Comparison of ENCODE assay signal across 8 cellular contexts in the genomic region with DNA sequence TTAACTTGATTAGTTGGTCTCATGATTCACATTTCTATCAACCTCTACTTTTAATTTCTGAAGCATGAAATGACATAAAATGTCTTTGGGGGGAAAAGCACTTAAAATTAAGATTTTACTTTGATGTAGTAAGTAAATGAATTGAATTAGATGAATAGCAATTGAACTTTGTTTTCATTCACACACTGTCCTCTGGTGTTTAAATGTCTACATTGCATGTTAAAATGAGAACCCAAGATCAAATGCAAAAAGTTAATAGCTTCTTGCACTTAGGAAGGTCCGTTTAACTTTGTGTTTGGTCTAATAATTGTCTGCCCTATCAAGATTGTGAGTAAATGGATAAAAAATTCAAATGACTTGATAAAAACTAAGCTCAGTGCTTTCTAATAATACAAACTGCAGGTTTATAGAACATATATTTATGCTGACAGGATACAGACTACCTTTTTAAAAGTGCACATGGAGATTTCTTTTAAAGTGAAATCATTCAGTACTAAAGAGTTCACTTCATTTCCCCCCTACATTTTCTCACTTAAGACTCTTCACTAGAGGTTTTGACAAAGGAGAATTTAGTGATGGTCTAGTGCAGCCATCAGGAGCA.
DNase-seq lines count a peak whose midpoint lies in the region; ATAC-seq, FAIRE-seq and TF ChIP-seq lines count a peak whose summit lies in the region.

No MANE protein-coding gene starts in this region.

- no peaks in the 10 kb centered on the region for H3K27me3 ChIP-seq in DOHH2 (ENCODE audit: control insufficient read depth, low read length)
- no peaks in the 10 kb centered on the region for H3K27me3 ChIP-seq in K562 (ENCODE audit: control insufficient read depth in 2 of 2, insufficient read depth in 2 of 2, low read length in 2 of 2)

- no peaks in the 10 kb centered on the region for H3F3A ChIP-seq in DOHH2 (ENCODE audit: control insufficient read depth, insufficient read depth)

- intact Hi-C loops in K562 (cut with micrococcal nuclease) (loop anchor here (1.0 to 5.0 kb wide), 6 partner anchors 127 to 741 kb away; no protein-coding TSS in a partner anchor), sciatic nerve (cut with DNase I) (loop anchor here (10.0 kb wide), 1 partner anchor 357 kb away; no protein-coding TSS in a partner anchor), posterior cingulate gyrus (cut with DNase I) (loop anchor here (1.0 kb wide), 1 partner anchor 356 kb away; no protein-coding TSS in a partner anchor)

- TF ChIP-seq RAD21 in K562 (CRISPR knock-in tag; conservative IDR thresholded peaks at IDR 0.05 in 1 of 2, IDR thresholded peaks at IDR 0.05 in 1 of 2) = peak; percentile 69 to 86

- TF ChIP-seq EP300 in K562 (IDR thresholded peaks at IDR 0.05; ENCODE audit: low read length) = no peak

- no peaks in the 10 kb centered on the region for H3K9me1 ChIP-seq in K562 (ENCODE audit: control insufficient read depth, insufficient read depth, low read length)

- H3K79me2 ChIP-seq in DOHH2 (ENCODE audit: control insufficient read depth, low read length) = no peaks in the 10 kb centered on the region
- H3K79me2 ChIP-seq in K562 (ENCODE audit: control insufficient read depth, insufficient read depth, low read length) = no peaks in the 10 kb centered on the region

- no peak overlapping the region for H3K4me2 ChIP-seq in DOHH2 (ENCODE audit: low read length)
- no peak overlapping the region for H3K4me2 ChIP-seq in K562 (ENCODE audit: insufficient read depth, low read length)

- DNase-seq in Kasumi-1 (lab: John Stamatoyannopoulos, UW) (peak; percentile 70 to 81), K562 (ENCODE audit: extremely low read depth in 1 of 4, low spot score in 3 of 4) (peak; percentile 3 to 24 (median 12)), medulla oblongata (ENCODE audit: extremely low spot score) (peak; percentile 67), sciatic nerve (ENCODE audit: low spot score) (no peak), NCI-H2107 treated with DMSO at 0.1 percent for 48 hours (lab: John Stamatoyannopoulos, UW; ENCODE audit: unreplicated experiment) (no peak), posterior cingulate gyrus (no peak)

- H4K20me1 ChIP-seq in DOHH2 (ENCODE audit: control insufficient read depth, insufficient read depth, low read depth, low read length) (no peaks in the 10 kb centered on the region), K562 (replicated peaks; ENCODE audit: control insufficient read depth, insufficient read depth, low read length) (no peaks in the 10 kb centered on the region)

- no peak for FAIRE-seq in K562 (lab: Jason Lieb, UNC)

- BruUV-seq in K562 (replicated peaks; lab: Mats Ljungman, UMichigan) = no TSS peak

- H3K27ac ChIP-seq in DOHH2 (ENCODE audit: low read depth, low read length) (no peak overlapping the region), K562 (ENCODE audit: extremely low read depth, low read depth, low read length) (no peak overlapping the region)

- 0% methylated on average over 1 of the region's 1 CpG for WGBS in K562 (ENCODE audit: insufficient coverage, low coverage, missing lambda C conversion rate)

- H2AFZ ChIP-seq in K562 (ENCODE audit: low read depth, low read length) = no peak overlapping the region

- POLR2A ChIA-PET in K562 (lab: Yijun Ruan, JAX) = no interaction called here

- TF ChIP-seq CTCF in DOHH2 (IDR thresholded peaks at IDR 0.05; ENCODE audit: low read depth, low read length, poor library complexity, severe bottlenecking) = peak; percentile 61
- peak; percentile 17 to 69 (median 21); a peak in 3 of 6 replicates for TF ChIP-seq CTCF in K562 (IDR thresholded peaks at IDR 0.05 in 2 of 3, conservative IDR thresholded peaks at IDR 0.05 in 1 of 3; ENCODE audit: insufficient read depth in 2 of 3, low read depth in 1 of 3, low read length in 3 of 3)

- TF ChIP-seq POLR2A in K562 (conservative IDR thresholded peaks at IDR 0.05) = no peak

- H3K36me3 ChIP-seq in DOHH2 (ENCODE audit: control insufficient read depth, low read length) (no peaks in the 10 kb centered on the region), K562 (ENCODE audit: control insufficient read depth, insufficient read depth, low read length) (no peaks in the 10 kb centered on the region)

- H3K9me3 ChIP-seq in DOHH2 (ENCODE audit: control insufficient read depth, insufficient read depth, low read length) = no peaks in the 10 kb centered on the region
- no peaks in the 10 kb centered on the region for H3K9me3 ChIP-seq in K562 (replicated peaks; ENCODE audit: control insufficient read depth, insufficient read depth, low read depth, low read length)

- in situ Hi-C loops in K562 (cut with MboI) = loop anchor here (25.0 kb wide), 1 partner anchor 309 kb away; no protein-coding TSS in a partner anchor

- H3K9me2 ChIP-seq in DOHH2 (replicated peaks; ENCODE audit: control insufficient read depth, low read length) = no peaks in the 10 kb centered on the region

- H3K4me1 ChIP-seq in DOHH2 (ENCODE audit: control insufficient read depth, low read length) = no peaks in the 10 kb centered on the region
- no peaks in the 10 kb centered on the region for H3K4me1 ChIP-seq in K562 (replicated peaks in 1 of 2; ENCODE audit: control insufficient read depth in 2 of 2, insufficient read depth in 2 of 2, low read length in 2 of 2)

- H3K9ac ChIP-seq in K562 (ENCODE audit: insufficient read depth in 1 of 2, low read depth in 2 of 2, low read length in 2 of 2) = no peak overlapping the region

- H3K4me3 ChIP-seq in DOHH2 (ENCODE audit: low read length) = no peak overlapping the region
- no peak overlapping the region for H3K4me3 ChIP-seq in K562

- ATAC-seq in K562 (no peak), sciatic nerve (no peak), GM19023 (IDR thresholded peaks at IDR 0.05; ENCODE audit: unreplicated experiment) (no peak)

- CTCF ChIA-PET in K562 (lab: Yijun Ruan, JAX; ENCODE audit: low intra/inter-chr PET ratio) = interaction anchor here (0.6 to 1.2 kb wide), 3 partner anchors 12 to 357 kb away, joined by 3 to 4 read pairs (median 4); no protein-coding TSS in a partner anchor

TF ChIP-seq in K562, 482 proteins besides CTCF, POLR2A, EP300 and RAD21:
- TF ChIP-seq ARID1B (IDR thresholded peaks at IDR 0.05) (no peak), ZNF124 (CRISPR knock-in tag; IDR thresholded peaks at IDR 0.05) (no peak), POU5F1 (IDR thresholded peaks at IDR 0.05; ENCODE audit: borderline replicate concordance, low read depth, low read length, partially characterized antibody) (no peak), ZKSCAN8 (CRISPR knock-in tag; IDR thresholded peaks at IDR 0.05) (no peak), CEBPB (tag; IDR thresholded peaks at IDR 0.05) (no peak), SOX6 (IDR thresholded peaks at IDR 0.05) (no peak), ZBTB7A (IDR thresholded peaks at IDR 0.05; ENCODE audit: borderline replicate concordance, control insufficient read depth, low read depth, low read length) (no peak), SMC3 (conservative IDR thresholded peaks at IDR 0.05; ENCODE audit: insufficient read depth, low read depth, low read length) (0 out of 2 replicates have a peak, but pooled peaks have one; percentile 29), MAZ (CRISPR knock-in tag; conservative IDR thresholded peaks at IDR 0.05 in 1 of 2, IDR thresholded peaks at IDR 0.05 in 1 of 2) (no peak)
- TF ChIP-seq, protein P1, sequence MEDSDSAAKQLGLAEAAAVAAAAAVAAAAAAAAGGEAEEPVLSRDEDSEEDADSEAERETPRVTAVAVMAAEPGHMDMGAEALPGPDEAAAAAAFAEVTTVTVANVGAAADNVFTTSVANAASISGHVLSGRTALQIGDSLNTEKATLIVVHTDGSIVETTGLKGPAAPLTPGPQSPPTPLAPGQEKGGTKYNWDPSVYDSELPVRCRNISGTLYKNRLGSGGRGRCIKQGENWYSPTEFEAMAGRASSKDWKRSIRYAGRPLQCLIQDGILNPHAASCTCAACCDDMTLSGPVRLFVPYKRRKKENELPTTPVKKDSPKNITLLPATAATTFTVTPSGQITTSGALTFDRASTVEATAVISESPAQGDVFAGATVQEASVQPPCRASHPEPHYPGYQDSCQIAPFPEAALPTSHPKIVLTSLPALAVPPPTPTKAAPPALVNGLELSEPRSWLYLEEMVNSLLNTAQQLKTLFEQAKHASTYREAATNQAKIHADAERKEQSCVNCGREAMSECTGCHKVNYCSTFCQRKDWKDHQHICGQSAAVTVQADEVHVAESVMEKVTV (CRISPR knock-in tag; IDR thresholded peaks at IDR 0.05) = peak; percentile 71
- TF ChIP-seq, protein P2, sequence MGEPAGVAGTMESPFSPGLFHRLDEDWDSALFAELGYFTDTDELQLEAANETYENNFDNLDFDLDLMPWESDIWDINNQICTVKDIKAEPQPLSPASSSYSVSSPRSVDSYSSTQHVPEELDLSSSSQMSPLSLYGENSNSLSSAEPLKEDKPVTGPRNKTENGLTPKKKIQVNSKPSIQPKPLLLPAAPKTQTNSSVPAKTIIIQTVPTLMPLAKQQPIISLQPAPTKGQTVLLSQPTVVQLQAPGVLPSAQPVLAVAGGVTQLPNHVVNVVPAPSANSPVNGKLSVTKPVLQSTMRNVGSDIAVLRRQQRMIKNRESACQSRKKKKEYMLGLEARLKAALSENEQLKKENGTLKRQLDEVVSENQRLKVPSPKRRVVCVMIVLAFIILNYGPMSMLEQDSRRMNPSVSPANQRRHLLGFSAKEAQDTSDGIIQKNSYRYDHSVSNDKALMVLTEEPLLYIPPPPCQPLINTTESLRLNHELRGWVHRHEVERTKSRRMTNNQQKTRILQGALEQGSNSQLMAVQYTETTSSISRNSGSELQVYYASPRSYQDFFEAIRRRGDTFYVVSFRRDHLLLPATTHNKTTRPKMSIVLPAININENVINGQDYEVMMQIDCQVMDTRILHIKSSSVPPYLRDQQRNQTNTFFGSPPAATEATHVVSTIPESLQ (CRISPR knock-in tag; IDR thresholded peaks at IDR 0.05) = no peak

Comparison
In these comparisons a context has a peak if more than half of its experiments do, and no peak if none do; other contexts are left out.
1. DNase-seq: peak in Kasumi-1 (2 of 2), K562 (4 of 4) and medulla oblongata (single experiment); none in sciatic nerve (single experiment), NCI-H2107 treated with DMSO at 0.1 percent for 48 hours (single experiment) and posterior cingulate gyrus (0 of 10).